ENCODE assay signal across 19 cellular contexts in the genomic region with DNA sequence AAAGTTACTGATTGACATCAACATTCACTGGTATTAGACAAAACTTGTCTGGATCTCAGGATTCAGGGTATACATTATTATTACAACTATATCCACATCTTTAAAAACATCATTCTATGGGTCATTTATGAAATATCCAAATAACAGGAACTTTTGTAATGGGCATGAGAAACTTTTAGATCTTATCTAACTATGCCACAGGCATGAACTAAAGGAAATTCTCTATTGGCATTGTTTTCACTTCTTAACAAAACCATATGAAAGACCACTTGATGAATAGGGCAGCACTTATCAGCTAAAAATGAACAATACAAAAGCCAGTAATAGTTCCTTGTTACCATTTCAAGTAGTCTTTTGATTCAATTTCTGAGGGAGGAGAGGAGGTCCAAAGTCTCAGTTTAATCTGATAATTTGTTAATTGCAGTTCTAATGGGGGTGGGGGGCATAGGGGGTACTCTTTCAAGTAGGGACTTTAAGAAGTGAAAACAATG.
"Had no signal": no experiment of that assay in that cellular context is flagged by ENCODE, and none has a peak within 500 bp of the region (broad histone marks: within the 10 kb centered on the region; RNA-seq: fewer than 3 reads in every experiment).

No MANE protein-coding gene starts in this region.

- H3K27me3 ChIP-seq: adrenal gland, esophagus squamous epithelium, foreskin keratinocyte, heart right ventricle, left lung, ovary, upper lobe of left lung had no signal

- H3K36me3 ChIP-seq: adrenal gland, left lung, ovary, upper lobe of left lung had no signal

- H3K4me1 ChIP-seq: foreskin keratinocyte had no signal

- H3K4me3 ChIP-seq: adrenal gland, esophagus squamous epithelium, heart right ventricle, left lung, ovary, upper lobe of left lung had no signal

- H3K27ac ChIP-seq: adrenal gland, esophagus squamous epithelium, foreskin keratinocyte, left lung, ovary, upper lobe of left lung, VCaP had no signal

- H3K27ac Mint-ChIP-seq: activated CD8-positive, alpha-beta T cell treated with anti-CD3 and anti-CD28 coated beads, Interleukin-2, amount 10 ng/mL, durations not matched to agents 7 days and 5 days; stimulated activated naive CD8-positive, alpha-beta T cell treated with anti-CD3 and anti-CD28 coated beads, Interleukin-15, Interleukin-2, amounts not matched to agents 100 ng/mL and 50 ng/mL, for 24 hours had no signal

- ATAC-seq: activated CD8-positive, alpha-beta T cell treated with anti-CD3 and anti-CD28 coated beads, Interleukin-2, amount 10 ng/mL, durations not matched to agents 7 days and 5 days; foreskin keratinocyte; heart right ventricle; left lung had no signal

- H3K4me3 Mint-ChIP-seq: activated CD8-positive, alpha-beta T cell treated with anti-CD3 and anti-CD28 coated beads, Interleukin-2, amount 10 ng/mL, durations not matched to agents 7 days and 5 days; brain; stimulated activated naive CD8-positive, alpha-beta T cell treated with anti-CD3 and anti-CD28 coated beads, Interleukin-15, Interleukin-2, amounts not matched to agents 100 ng/mL and 50 ng/mL, for 24 hours had no signal

- DNase-seq: activated CD4-positive, alpha-beta T cell treated with anti-CD3 and anti-CD28 coated beads for 4 hours; activated CD8-positive, alpha-beta memory T cell treated with anti-CD3 and anti-CD28 coated beads, Interleukin-2, amount 50 U/mL, for 48 hours; activated CD8-positive, alpha-beta T cell treated with anti-CD3 and anti-CD28 coated beads, Interleukin-2, amount 10 ng/mL, durations not matched to agents 7 days and 5 days; activated naive CD4-positive, alpha-beta T cell treated with Interleukin-2 at 50 U/mL for 16 hours; adrenal gland; esophagus squamous epithelium; foreskin keratinocyte; heart right ventricle; islet precursor cell; left lung; mesenchymal stem cell; ovary; stimulated activated CD4-positive, alpha-beta T cell treated with anti-CD3 and anti-CD28 coated beads, Interleukin-15, amount 100 ng/mL, for 24 hours; stimulated activated CD4-positive, alpha-beta T cell treated with anti-CD3 and anti-CD28 coated beads, Interleukin-4, amount 100 ng/mL, for 24 hours; T1000; upper lobe of left lung had no signal

- H3K9me3 Mint-ChIP-seq: brain; stimulated activated naive CD8-positive, alpha-beta T cell treated with anti-CD3 and anti-CD28 coated beads, Interleukin-15, Interleukin-2, amounts not matched to agents 100 ng/mL and 50 ng/mL, for 24 hours had no signal

- H3K27me3 Mint-ChIP-seq: brain; stimulated activated naive CD8-positive, alpha-beta T cell treated with anti-CD3 and anti-CD28 coated beads, Interleukin-15, Interleukin-2, amounts not matched to agents 100 ng/mL and 50 ng/mL, for 24 hours had no signal

- H3K9me3 ChIP-seq: adrenal gland, esophagus squamous epithelium, heart right ventricle, left lung, ovary, upper lobe of left lung had no signal
